Comparison of ENCODE assay signal across 1 cellular context in genomic region chr5:123097871-123098735, GRCh38.
TF ChIP-seq lines count a peak whose summit lies in the region.

No MANE protein-coding gene starts in this region.

TF ChIP-seq in H1, 55 proteins besides CTCF, POLR2A, EP300 and RAD21 (continued from another document):
- peak; percentile 95 for TF ChIP-seq EZH2 (IDR thresholded peaks at IDR 0.05; ENCODE audit: low read depth, low read length, severe bottlenecking)
- TF ChIP-seq E2F6 (IDR thresholded peaks at IDR 0.05) = no peak
- TF ChIP-seq EGR1 (IDR thresholded peaks at IDR 0.05; ENCODE audit: borderline replicate concordance, low read depth, low read length) = no peak
- no peak for TF ChIP-seq MAFK (IDR thresholded peaks at IDR 0.05; ENCODE audit: low read depth, low read length)
- no peak for TF ChIP-seq ZNF274 (IDR thresholded peaks at IDR 0.05; ENCODE audit: borderline replicate concordance, extremely low read depth, low read length)
- TF ChIP-seq FOSL1 (IDR thresholded peaks at IDR 0.05; ENCODE audit: insufficient read depth, low read depth, low read length) = no peak
- no peak for TF ChIP-seq POU5F1 (IDR thresholded peaks at IDR 0.05; ENCODE audit: low read depth, low read length)
- TF ChIP-seq KDM4A (IDR thresholded peaks at IDR 0.05; ENCODE audit: low read depth, low read length, severe bottlenecking) = no peak
- no peak for TF ChIP-seq HDAC2 (IDR thresholded peaks at IDR 0.05; ENCODE audit: borderline replicate concordance in 1 of 2, low read depth in 2 of 2, low read length in 2 of 2)
- no peak for TF ChIP-seq CHD1 (IDR thresholded peaks at IDR 0.05; ENCODE audit: low read depth, low read length)
- no peak for TF ChIP-seq SP1 (IDR thresholded peaks at IDR 0.05; ENCODE audit: low read depth, low read length)
- TF ChIP-seq SIRT6 (IDR thresholded peaks at IDR 0.05; ENCODE audit: low read length) = no peak
TF ChIP-seq in H1: peak in this region for 4.
